In the genomic region with DNA sequence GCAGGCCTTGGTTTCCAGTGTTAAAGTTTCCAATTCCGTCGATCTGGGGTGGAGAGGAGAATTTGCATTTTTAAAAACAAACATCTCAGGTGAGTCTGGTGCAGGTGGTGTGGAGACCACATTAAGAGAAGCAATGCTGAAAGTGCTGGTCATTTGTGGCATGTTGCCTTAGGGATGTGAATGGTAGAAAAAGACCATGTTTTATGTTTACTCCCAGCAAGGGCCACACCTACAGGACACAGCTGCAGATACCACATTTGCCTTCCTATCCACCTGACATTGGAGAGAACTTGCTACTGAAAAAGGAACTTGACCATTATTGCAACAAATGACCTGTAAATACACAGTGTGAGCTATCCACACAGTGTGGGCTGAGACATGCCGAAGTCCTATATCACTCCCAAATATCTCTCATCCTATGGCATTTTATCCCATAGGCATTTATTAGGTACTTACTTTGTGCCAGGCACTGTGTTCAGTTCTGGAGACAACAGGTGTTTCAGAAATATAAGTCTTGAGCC, we compare ENCODE assay signal across 1 cellular context.
TF ChIP-seq lines count a peak whose summit lies in the region.

No MANE protein-coding gene starts in this region.

TF ChIP-seq in A549, 52 proteins besides CTCF, POLR2A, EP300 and RAD21 (continued from another document):
- TF ChIP-seq, protein P1, sequence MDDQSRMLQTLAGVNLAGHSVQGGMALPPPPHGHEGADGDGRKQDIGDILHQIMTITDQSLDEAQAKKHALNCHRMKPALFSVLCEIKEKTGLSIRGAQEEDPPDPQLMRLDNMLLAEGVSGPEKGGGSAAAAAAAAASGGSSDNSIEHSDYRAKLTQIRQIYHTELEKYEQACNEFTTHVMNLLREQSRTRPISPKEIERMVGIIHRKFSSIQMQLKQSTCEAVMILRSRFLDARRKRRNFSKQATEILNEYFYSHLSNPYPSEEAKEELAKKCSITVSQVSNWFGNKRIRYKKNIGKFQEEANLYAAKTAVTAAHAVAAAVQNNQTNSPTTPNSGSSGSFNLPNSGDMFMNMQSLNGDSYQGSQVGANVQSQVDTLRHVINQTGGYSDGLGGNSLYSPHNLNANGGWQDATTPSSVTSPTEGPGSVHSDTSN (IDR thresholded peaks at IDR 0.05) = no peak
- TF ChIP-seq KDM1A (IDR thresholded peaks at IDR 0.05; ENCODE audit: low read depth) (no peak), EHF (CRISPR knock-in tag; IDR thresholded peaks at IDR 0.05) (no peak), FOSL2 (IDR thresholded peaks at IDR 0.05) (no peak), FOSL2 (CRISPR knock-in tag; IDR thresholded peaks at IDR 0.05) (no peak), RCOR1 (IDR thresholded peaks at IDR 0.05; ENCODE audit: low read depth, low read length) (no peak), CHD2 (IDR thresholded peaks at IDR 0.05; ENCODE audit: low read length, partially characterized antibody) (no peak), RARB (CRISPR knock-in tag; IDR thresholded peaks at IDR 0.05) (no peak)
- TF ChIP-seq, protein P2, sequence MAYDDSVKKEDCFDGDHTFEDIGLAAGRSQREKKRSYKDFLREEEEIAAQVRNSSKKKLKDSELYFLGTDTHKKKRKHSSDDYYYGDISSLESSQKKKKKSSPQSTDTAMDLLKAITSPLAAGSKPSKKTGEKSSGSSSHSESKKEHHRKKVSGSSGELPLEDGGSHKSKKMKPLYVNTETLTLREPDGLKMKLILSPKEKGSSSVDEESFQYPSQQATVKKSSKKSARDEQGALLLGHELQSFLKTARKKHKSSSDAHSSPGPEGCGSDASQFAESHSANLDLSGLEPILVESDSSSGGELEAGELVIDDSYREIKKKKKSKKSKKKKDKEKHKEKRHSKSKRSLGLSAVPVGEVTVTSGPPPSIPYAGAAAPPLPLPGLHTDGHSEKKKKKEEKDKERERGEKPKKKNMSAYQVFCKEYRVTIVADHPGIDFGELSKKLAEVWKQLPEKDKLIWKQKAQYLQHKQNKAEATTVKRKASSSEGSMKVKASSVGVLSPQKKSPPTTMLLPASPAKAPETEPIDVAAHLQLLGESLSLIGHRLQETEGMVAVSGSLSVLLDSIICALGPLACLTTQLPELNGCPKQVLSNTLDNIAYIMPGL (CRISPR knock-in tag; IDR thresholded peaks at IDR 0.05; ENCODE audit: borderline replicate concordance) = no peak
- TF ChIP-seq, protein P3, sequence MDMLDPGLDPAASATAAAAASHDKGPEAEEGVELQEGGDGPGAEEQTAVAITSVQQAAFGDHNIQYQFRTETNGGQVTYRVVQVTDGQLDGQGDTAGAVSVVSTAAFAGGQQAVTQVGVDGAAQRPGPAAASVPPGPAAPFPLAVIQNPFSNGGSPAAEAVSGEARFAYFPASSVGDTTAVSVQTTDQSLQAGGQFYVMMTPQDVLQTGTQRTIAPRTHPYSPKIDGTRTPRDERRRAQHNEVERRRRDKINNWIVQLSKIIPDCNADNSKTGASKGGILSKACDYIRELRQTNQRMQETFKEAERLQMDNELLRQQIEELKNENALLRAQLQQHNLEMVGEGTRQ (IDR thresholded peaks at IDR 0.05) = no peak
- TF ChIP-seq, protein P4, sequence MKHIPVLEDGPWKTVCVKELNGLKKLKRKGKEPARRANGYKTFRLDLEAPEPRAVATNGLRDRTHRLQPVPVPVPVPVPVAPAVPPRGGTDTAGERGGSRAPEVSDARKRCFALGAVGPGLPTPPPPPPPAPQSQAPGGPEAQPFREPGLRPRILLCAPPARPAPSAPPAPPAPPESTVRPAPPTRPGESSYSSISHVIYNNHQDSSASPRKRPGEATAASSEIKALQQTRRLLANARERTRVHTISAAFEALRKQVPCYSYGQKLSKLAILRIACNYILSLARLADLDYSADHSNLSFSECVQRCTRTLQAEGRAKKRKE (CRISPR knock-in tag; IDR thresholded peaks at IDR 0.05; ENCODE audit: low read depth) = no peak
